Comparison of ENCODE assay signal across 8 cellular contexts in genomic region chr9:135990468-135991429, GRCh38. TPM values are rescaled to one million over a fixed set of nuclear protein-coding genes. Genes with fewer than 3 reads are reported as not detected.
A peak's percentile ranks its signal among the peaks of the same experiment; 100 is the strongest.
DNase-seq lines count a peak whose midpoint lies in the region; TF ChIP-seq lines count a peak whose summit lies in the region.

No MANE protein-coding gene starts in this region.

- intact Hi-C loops in posterior cingulate gyrus (cut with DNase I) = no loop called here

- TF ChIP-seq CTCF in WERI-Rb-1 (IDR thresholded peaks at IDR 0.05; ENCODE audit: low read depth, low read length) (no peak), coronary artery (IDR thresholded peaks at IDR 0.05) (no peak), HFFc6 (IDR thresholded peaks at IDR 0.05) (no peak)

- H3K4me3 Mint-ChIP-seq in HFFc6 = no peak overlapping the region

- no peak overlapping the region for H3K27ac Mint-ChIP-seq in HFFc6

- no peaks in the 10 kb centered on the region for H3K36me3 Mint-ChIP-seq in HFFc6 (ENCODE audit: low read depth)

- H3K4me3 ChIP-seq in WERI-Rb-1 (ENCODE audit: low read depth, low read length) (no peak overlapping the region), coronary artery (peak overlapping the region; percentile 52)

- H3K27ac ChIP-seq in WERI-Rb-1 = peak overlapping the region; percentile 98
- peak overlapping the region in 1 of 2 donors; percentile 51 for H3K27ac ChIP-seq in coronary artery

- no peaks in the 10 kb centered on the region for H3K9me3 ChIP-seq in WERI-Rb-1 (ENCODE audit: severe bottlenecking)

- peak; percentile 54 for DNase-seq in COLO668 (lab: John Stamatoyannopoulos, UW; ENCODE audit: unreplicated experiment)
- peak; percentile 63 for DNase-seq in LHCN-M2 (ENCODE audit: low read depth)
- peak; percentile 82 for DNase-seq in WERI-Rb-1
- DNase-seq in coronary artery (ENCODE audit: low spot score) = no peak
- DNase-seq in midbrain (lab: John Stamatoyannopoulos, UW) = peak; percentile 37
- no peak for DNase-seq in SW 1271 (lab: John Stamatoyannopoulos, UW)
- no peak for DNase-seq in HFFc6
- no peak for DNase-seq in posterior cingulate gyrus

- H3K9me3 Mint-ChIP-seq in HFFc6 = no peaks in the 10 kb centered on the region

- H3K27me3 ChIP-seq in WERI-Rb-1 (ENCODE audit: insufficient read depth, low read depth, severe bottlenecking) = no peaks in the 10 kb centered on the region

- H3K27me3 Mint-ChIP-seq in HFFc6 (ENCODE audit: insufficient read depth) = peaks cover 3% of the 10 kb centered on the region

- H3K4me1 Mint-ChIP-seq in HFFc6 (ENCODE audit: low read depth) = no peaks in the 10 kb centered on the region; the same call in 1 of the 2 replicates

- H3K36me3 ChIP-seq in WERI-Rb-1 = no peaks in the 10 kb centered on the region

RNA-seq across cellular contexts. Expression of gene UBAC1, which starts 29.6 kb away (rescaled TPM):
- 62.3 and 75.3 TPM in 2 replicates for total RNA-seq in LHCN-M2 (2014; rRNA removed)
- polyA plus RNA-seq in LHCN-M2 (2012) = 35.7 TPM
- 10 to 100 TPM; 27.9 to 33.6 (median 31.2) TPM for total RNA-seq in HFFc6 (2021; fragmentation: NEBNext Ultra II Directional; extraction: Animal tissue kit (Norgen Biotek cat#: 25700))

Comparison
In these comparisons a context has a peak if more than half of its experiments do, and no peak if none do; other contexts are left out.
1. DNase-seq: peak in COLO668 (single experiment), LHCN-M2 (single experiment), WERI-Rb-1 (single experiment) and midbrain (single experiment); none in coronary artery (single experiment), SW 1271 (0 of 2), HFFc6 (single experiment) and posterior cingulate gyrus (0 of 10).